ENCODE assay signal across 10 cellular contexts in genomic region chr6:108837236-108837971, GRCh38. TPM values are rescaled to one million over a fixed set of nuclear protein-coding genes. Genes with fewer than 3 reads are reported as not detected.
DNase-seq lines count a peak whose midpoint lies in the region; ATAC-seq, FAIRE-seq and TF ChIP-seq lines count a peak whose summit lies in the region.
"Had no signal": no experiment of that assay in that cellular context is flagged by ENCODE, and none has a peak within 500 bp of the region (broad histone marks: within the 10 kb centered on the region; RNA-seq: fewer than 3 reads in every experiment).

No MANE protein-coding gene starts in this region.

- TF ChIP-seq POLR2A in H1 (IDR thresholded peaks at IDR 0.05; ENCODE audit: control extremely low read depth in 1 of 2, low read depth in 2 of 2, low read length in 2 of 2), result no peak

- no peak for DNase-seq in activated T-cell treated with anti-CD3 and anti-CD28 coated beads, Interleukin-2, amount 50 U/mL, for 4 hours
- DNase-seq in activated T-cell treated with anti-CD3 and anti-CD28 coated beads, Interleukin-2, amount 50 U/mL, for 48 hours, result no peak
- DNase-seq in RPMI8226 (peak; percentile 85), H1 (ENCODE audit: low read depth in 1 of 2, low spot score in 2 of 2) (no peak), foreskin melanocyte (no peak), COLO668 (lab: John Stamatoyannopoulos, UW; ENCODE audit: unreplicated experiment) (no peak)
- DNase-seq: anterior cingulate cortex, KG1 had no signal

- H2BK5ac ChIP-seq in H1 (ENCODE audit: low read depth, low read length), result no peak overlapping the region

- no peaks in the 10 kb centered on the region for H3K9me3 Mint-ChIP-seq in activated T-cell treated with anti-CD3 and anti-CD28 coated beads, Interleukin-2, amount 50 U/mL, for 4 hours
- no peaks in the 10 kb centered on the region for H3K9me3 Mint-ChIP-seq in stimulated activated memory B cell treated with anti-CD40 and anti-IgM and Interleukin-4, amounts not matched to agents 10 μg/mL and 1 μg/mL and 100 μg/mL, for 72 hours

- peak overlapping the region; percentile 68 to 79 for H3K4me2 ChIP-seq in H1 (ENCODE audit: insufficient read depth in 1 of 2, low read depth in 2 of 2, low read length in 2 of 2)

- no peaks in the 10 kb centered on the region for H3K36me3 Mint-ChIP-seq in activated T-cell treated with anti-CD3 and anti-CD28 coated beads, Interleukin-2, amount 50 U/mL, for 4 hours (ENCODE audit: insufficient read depth)
- no peaks in the 10 kb centered on the region for H3K36me3 Mint-ChIP-seq in stimulated activated memory B cell treated with anti-CD40 and anti-IgM and Interleukin-4, amounts not matched to agents 10 μg/mL and 1 μg/mL and 100 μg/mL, for 72 hours

- no peak overlapping the region for H3K4me3 Mint-ChIP-seq in activated T-cell treated with anti-CD3 and anti-CD28 coated beads, Interleukin-2, amount 50 U/mL, for 4 hours
- H3K4me3 Mint-ChIP-seq in stimulated activated memory B cell treated with anti-CD40 and anti-IgM and Interleukin-4, amounts not matched to agents 10 μg/mL and 1 μg/mL and 100 μg/mL, for 72 hours, result no peak overlapping the region

- H4K5ac ChIP-seq in H1 (ENCODE audit: insufficient read length, low read depth, low read length), result no peak overlapping the region

- H3K9ac ChIP-seq in H1 (replicated peaks in 1 of 4; ENCODE audit: extremely low read depth in 1 of 4, low read depth in 3 of 4, low read length in 3 of 4), result no peak overlapping the region

- no peak overlapping the region for H3K14ac ChIP-seq in H1 (ENCODE audit: insufficient read length)

- no peak overlapping the region for H2BK120ac ChIP-seq in H1 (replicated peaks; ENCODE audit: low read depth, low read length)

- no peak overlapping the region for H3K27ac ChIP-seq in H1 (ENCODE audit: low read depth, low read length)

- no peak overlapping the region for H3K4ac ChIP-seq in H1 (replicated peaks; ENCODE audit: insufficient read length, low read depth, low read length)

- H2BK15ac ChIP-seq in H1 (ENCODE audit: low read length), result no peak overlapping the region

- CTCF ChIA-PET in H1 (lab: Charles Lee; ENCODE audit: partially characterized antibody), result interaction anchor here (0.6 to 7.0 kb wide), 33 partner anchors 8 to 318 kb away, joined by 3 to 117 read pairs (median 4); partner anchors contain the start of gene ARMC2

- H3K4me3 ChIP-seq in H1 (ENCODE audit: extremely low read depth in 1 of 4, insufficient read depth in 2 of 4, low read depth in 3 of 4, low read length in 4 of 4), result peak overlapping the region in 2 of 4 experiments; percentile 16 to 52; a peak in 3 of 8 replicates

- peaks cover 4% of the 10 kb centered on the region for H3K23me2 ChIP-seq in H1 (ENCODE audit: low read depth, low read length)

- no peak for TF ChIP-seq EP300 in H1 (IDR thresholded peaks at IDR 0.05; ENCODE audit: borderline replicate concordance in 1 of 2, low read depth in 2 of 2, low read length in 2 of 2)

- no peaks in the 10 kb centered on the region for H3K79me1 ChIP-seq in H1 (ENCODE audit: low read depth, low read length)

- H3K79me2 ChIP-seq in H1 (ENCODE audit: control insufficient read depth in 1 of 2, insufficient read depth in 2 of 2, low read length in 2 of 2), result no peaks in the 10 kb centered on the region

- H2BK12ac ChIP-seq in H1 (ENCODE audit: low read depth, low read length), result peak overlapping the region; percentile 70; the same call in 1 of the 2 replicates

- WGBS in H1 (ENCODE audit: extremely low coverage in 1 of 2, insufficient coverage in 1 of 2, insufficient read length in 1 of 2, insufficient replicate concordance in 2 of 2, low coverage in 1 of 2, low lambda C conversion rate in 2 of 2, missing lambda C conversion rate in 1 of 2), 2 experiments, result 72% methylated on average over 4 of the region's 4 CpGs; no CpG with 5 or more reads in 1 of the 2 experiments

- no peak for TF ChIP-seq CTCF in H1 (IDR thresholded peaks at IDR 0.05; ENCODE audit: control extremely low read depth in 1 of 3, insufficient read depth in 1 of 3, low read depth in 1 of 3, low read length in 3 of 3)

- no peak overlapping the region for H2BK20ac ChIP-seq in H1 (ENCODE audit: low read length)

- no peak overlapping the region for H2AK5ac ChIP-seq in H1 (ENCODE audit: low read depth, low read length)

- H3K27me3 ChIP-seq in H1 (replicated peaks in 1 of 4; ENCODE audit: control insufficient read depth in 3 of 4, extremely low read depth in 1 of 4, insufficient read depth in 3 of 4, low read length in 3 of 4), result no peaks in the 10 kb centered on the region

- H3K4me1 ChIP-seq in H1 (replicated peaks in 1 of 4; ENCODE audit: control insufficient read depth in 3 of 4, insufficient read depth in 4 of 4, low read length in 3 of 4), result peaks cover 3 to 8% (median 6%) of the 10 kb centered on the region in 4 experiments; a peak in 6 of 7 replicates

- H3K56ac ChIP-seq in H1 (replicated peaks; ENCODE audit: insufficient read length, low read depth, low read length), result no peak overlapping the region

- no peak for FAIRE-seq in H1 (lab: Jason Lieb, UNC)

- peak; percentile 65 to 78 for ATAC-seq in activated T-cell treated with anti-CD3 and anti-CD28 coated beads, Interleukin-2, amount 50 U/mL, for 4 hours
- peak; percentile 62 for ATAC-seq in stimulated activated memory B cell treated with anti-CD40 and anti-IgM and Interleukin-4, amounts not matched to agents 10 μg/mL and 1 μg/mL and 100 μg/mL, for 72 hours
- no peak for ATAC-seq in HG02610 (IDR thresholded peaks at IDR 0.05; ENCODE audit: unreplicated experiment)

- POLR2A ChIA-PET in H1 (lab: Charles Lee; ENCODE audit: partially characterized antibody), result interaction anchor here (0.9 to 1.5 kb wide), 8 partner anchors 10 to 279 kb away, joined by 3 to 8 read pairs (median 3); partner anchors contain the start of genes ARMC2 and FOXO3

- TF ChIP-seq RAD21 in H1 (IDR thresholded peaks at IDR 0.05 in 1 of 2, conservative IDR thresholded peaks at IDR 0.05 in 1 of 2; ENCODE audit: low read depth in 2 of 2, low read length in 2 of 2), result no peak

- no peaks in the 10 kb centered on the region for H3K36me3 ChIP-seq in H1 (ENCODE audit: control insufficient read depth in 2 of 4, insufficient read depth in 4 of 4, low read length in 3 of 4)

- H3K18ac ChIP-seq in H1 (ENCODE audit: extremely low read depth, low read length), result no peak overlapping the region

- H3K27ac Mint-ChIP-seq in stimulated activated memory B cell treated with anti-CD40 and anti-IgM and Interleukin-4, amounts not matched to agents 10 μg/mL and 1 μg/mL and 100 μg/mL, for 72 hours, result peak overlapping the region; percentile 1

- H3K27me3 Mint-ChIP-seq in activated T-cell treated with anti-CD3 and anti-CD28 coated beads, Interleukin-2, amount 50 U/mL, for 4 hours (ENCODE audit: low read depth), result no peaks in the 10 kb centered on the region
- peaks cover 21% of the 10 kb centered on the region for H3K27me3 Mint-ChIP-seq in stimulated activated memory B cell treated with anti-CD40 and anti-IgM and Interleukin-4, amounts not matched to agents 10 μg/mL and 1 μg/mL and 100 μg/mL, for 72 hours

- peaks cover 25% of the 10 kb centered on the region for H3K4me1 Mint-ChIP-seq in activated T-cell treated with anti-CD3 and anti-CD28 coated beads, Interleukin-2, amount 50 U/mL, for 4 hours (ENCODE audit: low read depth)
- peaks cover 29% of the 10 kb centered on the region for H3K4me1 Mint-ChIP-seq in stimulated activated memory B cell treated with anti-CD40 and anti-IgM and Interleukin-4, amounts not matched to agents 10 μg/mL and 1 μg/mL and 100 μg/mL, for 72 hours

- no peaks in the 10 kb centered on the region for H3K9me3 ChIP-seq in H1 (ENCODE audit: insufficient read depth in 2 of 2, low read depth in 1 of 2, low read length in 1 of 2)

- peak overlapping the region; percentile 45; the same call in 1 of the 2 replicates for H2AFZ ChIP-seq in H1 (ENCODE audit: low read length)

- no peak overlapping the region for H4K8ac ChIP-seq in H1 (ENCODE audit: extremely low read depth, insufficient read depth, low read length)

- H3K23ac ChIP-seq in H1 (ENCODE audit: insufficient read length), result no peak overlapping the region

- H4K20me1 ChIP-seq in H1 (replicated peaks in 1 of 2; ENCODE audit: control insufficient read depth in 1 of 2, insufficient read depth in 2 of 2, low read length in 2 of 2), result no peaks in the 10 kb centered on the region

- H4K91ac ChIP-seq in H1 (replicated peaks; ENCODE audit: insufficient read length, low read length), result no peak overlapping the region

TF ChIP-seq in H1, 55 proteins besides CTCF, POLR2A, EP300 and RAD21:
- TF ChIP-seq RFX5 (IDR thresholded peaks at IDR 0.05; ENCODE audit: borderline replicate concordance, low read depth, low read length) (no peak), KDM5A (IDR thresholded peaks at IDR 0.05; ENCODE audit: low read length) (no peak), SP2 (IDR thresholded peaks at IDR 0.05; ENCODE audit: low read length) (no peak), TBP (IDR thresholded peaks at IDR 0.05; ENCODE audit: low read depth, low read length) (no peak), CREB1 (IDR thresholded peaks at IDR 0.05) (no peak), SIN3A (conservative IDR thresholded peaks at IDR 0.05 in 1 of 2, IDR thresholded peaks at IDR 0.05 in 1 of 2; ENCODE audit: low read depth in 1 of 2, low read length in 2 of 2) (no peak)
TF ChIP-seq in H1: peak in this region for 0.

RNA-seq across cellular contexts. Expression of gene ARMC2, which starts 10.8 kb away (rescaled TPM):
- 1 to 10 TPM; 2.2 to 2.8 (median 2.3) TPM for total RNA-seq in activated T-cell treated with anti-CD3 and anti-CD28 coated beads, Interleukin-2, amount 50 U/mL, for 4 hours
- 4.3 and 4.4 TPM in 2 replicates for total RNA-seq in H1 (2021; fragmentation: NEBNext Ultra II Directional; extraction: Animal tissue kit (Norgen Biotek cat#: 25700))
- polyA plus RNA-seq in H1 (2011; rRNA removed), result 1.6 and 1.7 TPM in 2 replicates
- polyA plus RNA-seq in H1 (2011; cell fraction: cytosol; rRNA removed), result 2.8 TPM
- polyA plus RNA-seq in H1 (2011; cell fraction: nucleus; rRNA removed), result 3.8 TPM
- 1.9 to 4.6 TPM (median 2.5 TPM) in 4 replicates for polyA plus RNA-seq in H1 (2012, experiment 1 of 2)
- polyA plus RNA-seq in H1 (2012, experiment 2 of 2), result 0.87 TPM
- polyA plus RNA-seq in H1 (2013, experiment 1 of 2), result 3.4 TPM
- 3.7 TPM for polyA plus RNA-seq in H1 (2013, experiment 2 of 2)
- 4.3 and 6.5 TPM in 2 replicates for polyA minus RNA-seq in H1 (2011; rRNA and poly(A)+ RNA removed)
- 2.1 TPM for polyA minus RNA-seq in H1 (2011; cell fraction: cytosol; rRNA and poly(A)+ RNA removed)
- 6.7 TPM for polyA minus RNA-seq in H1 (2011; cell fraction: nucleus; rRNA and poly(A)+ RNA removed)
